ENCODE assay signal across 27 cellular contexts in the genomic region with DNA sequence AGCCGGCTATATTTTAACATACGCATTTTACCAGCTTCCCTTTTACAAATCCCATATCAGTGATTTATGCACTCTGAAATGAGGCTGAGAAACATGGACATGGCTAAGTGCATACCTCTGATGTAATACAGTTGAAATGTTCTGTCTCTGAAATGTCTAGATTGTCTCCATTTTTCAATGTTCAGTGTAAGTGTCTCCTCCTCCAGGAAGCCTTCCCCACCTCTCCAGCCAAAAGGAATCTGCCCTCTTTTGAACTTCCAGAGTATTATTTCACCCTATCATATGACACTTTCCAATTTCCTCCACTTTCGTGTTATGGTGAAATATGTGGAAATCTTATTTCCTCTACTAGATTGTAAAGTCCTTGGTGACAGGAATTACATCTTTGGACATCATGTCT. TPM values are rescaled to one million over a fixed set of nuclear protein-coding genes. Genes with fewer than 3 reads are reported as not detected.
"Had no signal": no experiment of that assay in that cellular context is flagged by ENCODE, and none has a peak within 500 bp of the region (broad histone marks: within the 10 kb centered on the region; RNA-seq: fewer than 3 reads in every experiment).

No MANE protein-coding gene starts in this region.

- H3K4me3 ChIP-seq: breast epithelium, esophagus squamous epithelium, lung, spleen, thoracic aorta had no signal

- H3K27ac ChIP-seq: breast epithelium, esophagus squamous epithelium, neutrophil, parathyroid adenoma, thoracic aorta had no signal

- H3K36me3 ChIP-seq: breast epithelium, esophagus squamous epithelium, neutrophil, spleen, thoracic aorta had no signal

- DNase-seq: activated CD4-positive, alpha-beta memory T cell treated with anti-CD3 and anti-CD28 coated beads, Interleukin-2, amount 10 ng/mL, durations not matched to agents 7 days and 5 days; activated CD4-positive, alpha-beta T cell treated with anti-CD3 and anti-CD28 coated beads for 48 hours; activated CD4-positive, CD25-positive, alpha-beta regulatory T cell; activated naive CD4-positive, alpha-beta T cell treated with Interleukin-2 at 50 U/mL for 16 hours; activated naive CD8-positive, alpha-beta T cell treated with anti-CD3 and anti-CD28 coated beads, Interleukin-2, amount 10 ng/mL, durations not matched to agents 7 days and 5 days; activated T-cell treated with anti-CD3 and anti-CD28 coated beads, Interleukin-2, amount 50 U/mL, for 1 hour; aorta; effector memory CD8-positive, alpha-beta T cell; esophagus squamous epithelium; foreskin melanocyte; glutamatergic neuron; hippocampal formation; islet precursor cell; left colon; spleen; stimulated activated naive B cell treated with anti-CD40 and anti-IgM and Interleukin-4, amounts not matched to agents 10 μg/mL and 1 μg/mL and 100 μg/mL, for 72 hours; T1000 had no signal

- H3K9me3 ChIP-seq: breast epithelium, esophagus squamous epithelium, neutrophil, spleen, thoracic aorta had no signal

- H3K27me3 ChIP-seq: breast epithelium, esophagus squamous epithelium, neutrophil, spleen had no signal

- H3K4me3 Mint-ChIP-seq: activated CD4-positive, alpha-beta memory T cell treated with anti-CD3 and anti-CD28 coated beads, Interleukin-2, amount 10 ng/mL, durations not matched to agents 7 days and 5 days; activated naive CD8-positive, alpha-beta T cell treated with anti-CD3 and anti-CD28 coated beads, Interleukin-2, amount 10 ng/mL, durations not matched to agents 7 days and 5 days; activated T-helper 17 cell treated with anti-CD3 and anti-CD28 coated beads, Interleukin-2, amount 50 U/mL, for 72 hours; effector memory CD8-positive, alpha-beta T cell; mesothelial cell of epicardium; natural killer cell treated with Interleukin-12 subunit alpha and Interleukin-12 subunit beta and Interleukin-15 and Interleukin-18, amount 100 ng/mL, for 72 hours; stimulated activated naive B cell treated with anti-CD40 and anti-IgM and Interleukin-4, amounts not matched to agents 10 μg/mL and 1 μg/mL and 100 μg/mL, for 72 hours had no signal

- H3K27ac Mint-ChIP-seq: activated CD4-positive, alpha-beta memory T cell treated with anti-CD3 and anti-CD28 coated beads, Interleukin-2, amount 10 ng/mL, durations not matched to agents 7 days and 5 days; activated naive CD8-positive, alpha-beta T cell treated with anti-CD3 and anti-CD28 coated beads, Interleukin-2, amount 10 ng/mL, durations not matched to agents 7 days and 5 days; activated T-helper 17 cell treated with anti-CD3 and anti-CD28 coated beads, Interleukin-2, amount 50 U/mL, for 72 hours; effector memory CD8-positive, alpha-beta T cell; mesothelial cell of epicardium; natural killer cell treated with Interleukin-12 subunit alpha and Interleukin-12 subunit beta and Interleukin-15 and Interleukin-18, amount 100 ng/mL, for 72 hours; stimulated activated naive B cell treated with anti-CD40 and anti-IgM and Interleukin-4, amounts not matched to agents 10 μg/mL and 1 μg/mL and 100 μg/mL, for 72 hours had no signal

- H3K4me1 ChIP-seq: breast epithelium, parathyroid adenoma had no signal

- H3K4me1 Mint-ChIP-seq: activated naive CD8-positive, alpha-beta T cell treated with anti-CD3 and anti-CD28 coated beads, Interleukin-2, amount 10 ng/mL, durations not matched to agents 7 days and 5 days; stimulated activated naive B cell treated with anti-CD40 and anti-IgM and Interleukin-4, amounts not matched to agents 10 μg/mL and 1 μg/mL and 100 μg/mL, for 72 hours had no signal

- ATAC-seq: activated T-helper 17 cell treated with anti-CD3 and anti-CD28 coated beads, Interleukin-2, amount 50 U/mL, for 72 hours; effector memory CD8-positive, alpha-beta T cell; left colon; natural killer cell treated with Interleukin-12 subunit alpha and Interleukin-12 subunit beta and Interleukin-15 and Interleukin-18, amount 100 ng/mL, for 72 hours; sciatic nerve; stimulated activated naive B cell treated with anti-CD40 and anti-IgM and Interleukin-4, amounts not matched to agents 10 μg/mL and 1 μg/mL and 100 μg/mL, for 72 hours had no signal

- H3K9me3 Mint-ChIP-seq: effector memory CD8-positive, alpha-beta T cell; natural killer cell treated with Interleukin-12 subunit alpha and Interleukin-12 subunit beta and Interleukin-15 and Interleukin-18, amount 100 ng/mL, for 72 hours had no signal

- H3K36me3 Mint-ChIP-seq: activated naive CD8-positive, alpha-beta T cell treated with anti-CD3 and anti-CD28 coated beads, Interleukin-2, amount 10 ng/mL, durations not matched to agents 7 days and 5 days; mesothelial cell of epicardium; natural killer cell treated with Interleukin-12 subunit alpha and Interleukin-12 subunit beta and Interleukin-15 and Interleukin-18, amount 100 ng/mL, for 72 hours had no signal

RNA-seq across cellular contexts. Expression of gene MRO, which starts 29.6 kb away (rescaled TPM):
- total RNA-seq: activated CD4-positive, alpha-beta memory T cell treated with anti-CD3 and anti-CD28 coated beads, Interleukin-2, amount 10 ng/mL, durations not matched to agents 7 days and 5 days; activated naive CD8-positive, alpha-beta T cell treated with anti-CD3 and anti-CD28 coated beads, Interleukin-2, amount 10 ng/mL, durations not matched to agents 7 days and 5 days; activated T-helper 17 cell treated with anti-CD3 and anti-CD28 coated beads, Interleukin-2, amount 50 U/mL, for 72 hours; dermis microvascular lymphatic vessel endothelial cell; natural killer cell treated with Interleukin-12 subunit alpha and Interleukin-12 subunit beta and Interleukin-15 and Interleukin-18, amount 100 ng/mL, for 72 hours had no signal
